18 cellular contexts compared by ENCODE assay signal in the genomic region with DNA sequence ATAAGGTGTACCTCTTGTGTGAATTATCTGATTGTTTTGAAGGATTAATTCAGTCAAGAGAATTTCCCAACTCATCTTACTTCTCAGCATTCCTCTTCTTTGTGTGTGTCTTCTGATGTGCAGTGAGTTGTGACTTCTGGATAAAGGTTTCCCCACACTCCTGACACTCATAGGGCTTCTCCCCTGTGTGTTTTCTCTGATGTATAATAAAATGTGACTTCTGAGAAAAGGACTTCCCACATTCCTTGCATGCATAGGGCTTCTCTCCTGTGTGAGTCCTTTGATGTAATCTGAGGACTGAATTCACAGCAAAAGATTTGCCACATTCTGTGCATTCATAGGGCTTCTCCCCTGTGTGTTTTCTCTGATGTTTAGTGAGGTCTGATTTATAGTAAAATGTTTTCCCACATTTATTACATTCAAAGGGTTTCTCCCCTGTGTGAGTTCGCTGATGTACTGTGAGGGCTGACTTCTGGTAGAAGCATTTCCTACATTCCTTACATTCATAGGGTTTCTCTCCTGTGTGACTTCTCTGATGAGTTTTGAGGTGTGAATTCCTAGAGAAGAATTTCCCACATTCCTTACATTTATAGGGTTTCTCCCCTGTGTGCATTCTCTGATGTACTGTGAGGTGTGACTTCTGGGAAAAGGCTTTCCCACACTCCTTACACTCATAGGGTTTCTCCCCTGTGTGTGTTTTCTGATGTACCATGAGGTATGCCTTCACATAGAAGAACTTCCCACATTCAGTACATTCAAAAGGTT. TPM values are rescaled to one million over a fixed set of nuclear protein-coding genes. Genes with fewer than 3 reads are reported as not detected.
DNase-seq lines count a peak whose midpoint lies in the region; ATAC-seq, FAIRE-seq and TF ChIP-seq lines count a peak whose summit lies in the region.
"Had no signal": no experiment of that assay in that cellular context is flagged by ENCODE, and none has a peak within 500 bp of the region (broad histone marks: within the 10 kb centered on the region; RNA-seq: fewer than 3 reads in every experiment).

No MANE protein-coding gene starts in this region.

- H3K4me3 ChIP-seq in astrocyte (ENCODE audit: insufficient read depth, low read depth, low read length) (no peak overlapping the region), WERI-Rb-1 (ENCODE audit: low read depth, low read length) (no peak overlapping the region), suprapubic skin (no peak overlapping the region)
- H3K4me3 ChIP-seq: BLaER1, HAP-1, K562, PC-9, SK-N-MC had no signal

- 70% methylated on average over 1 of the region's 1 CpG for WGBS in suprapubic skin

- H3K36me3 Mint-ChIP-seq in HFFc6 (ENCODE audit: low read depth), result peaks cover 70% of the 10 kb centered on the region
- peaks cover 53% of the 10 kb centered on the region for H3K36me3 Mint-ChIP-seq in astrocyte (ENCODE audit: low read depth, unreplicated experiment)

- peaks cover 17% of the 10 kb centered on the region for H3K9me3 ChIP-seq in astrocyte (ENCODE audit: insufficient read depth, low read depth, low read length)
- H3K9me3 ChIP-seq in WERI-Rb-1 (ENCODE audit: severe bottlenecking), result no peaks in the 10 kb centered on the region
- H3K9me3 ChIP-seq in suprapubic skin, result no peaks in the 10 kb centered on the region

- no peak for ATAC-seq in HG02798 (IDR thresholded peaks at IDR 0.05; ENCODE audit: poor library complexity, unreplicated experiment)
- ATAC-seq: K562 had no signal

- no peak overlapping the region for H3K4me2 ChIP-seq in astrocyte (ENCODE audit: low read length)
- H3K4me2 ChIP-seq: BLaER1, PC-9 had no signal

- H3K4me1 ChIP-seq in astrocyte (ENCODE audit: insufficient read depth, low read length), result no peaks in the 10 kb centered on the region
- no peaks in the 10 kb centered on the region for H3K4me1 ChIP-seq in suprapubic skin
- H3K4me1 ChIP-seq: BLaER1, HAP-1 had no signal

- TF ChIP-seq CTCF in HFFc6 (IDR thresholded peaks at IDR 0.05) (no peak), astrocyte (IDR thresholded peaks at IDR 0.05; ENCODE audit: insufficient read depth, low read depth, low read length) (no peak), WERI-Rb-1 (IDR thresholded peaks at IDR 0.05; ENCODE audit: low read depth, low read length) (no peak), suprapubic skin (IDR thresholded peaks at IDR 0.05) (no peak)

- H3K36me3 ChIP-seq in astrocyte (ENCODE audit: insufficient read depth, low read length) (peaks cover 32% of the 10 kb centered on the region), WERI-Rb-1 (peaks cover 2% of the 10 kb centered on the region; the same call in 1 of the 2 replicates), suprapubic skin (peaks cover 70% of the 10 kb centered on the region)
- H3K36me3 ChIP-seq: HAP-1 had no signal

- H3K79me2 ChIP-seq in astrocyte (ENCODE audit: insufficient read depth, low read length), result no peaks in the 10 kb centered on the region

- TF ChIP-seq EP300 in suprapubic skin (IDR thresholded peaks at IDR 0.05), result no peak

- no peak overlapping the region for H3K9ac ChIP-seq in astrocyte (ENCODE audit: low read length)
- H3K9ac ChIP-seq: BLaER1 had no signal

- no peaks in the 10 kb centered on the region for H4K20me1 ChIP-seq in astrocyte (ENCODE audit: insufficient read depth, low read length)
- H4K20me1 ChIP-seq: BLaER1 had no signal

- H3K9me3 Mint-ChIP-seq in HFFc6 (peaks cover 16% of the 10 kb centered on the region), astrocyte (ENCODE audit: unreplicated experiment) (peaks cover 31% of the 10 kb centered on the region)

- DNase-seq in HFFc6 (no peak), astrocyte (ENCODE audit: low read depth) (no peak), left kidney (ENCODE audit: low read depth, low spot score) (peak; percentile 61), WERI-Rb-1 (no peak), NAMALWA (ENCODE audit: low spot score) (no peak), suprapubic skin (ENCODE audit: low spot score in 2 of 2) (no peak)
- DNase-seq: DMS153, NCI-H1092, NCI-H1694, NCI-H2107, NCI-H226, NCI-H526 had no signal

- no peak overlapping the region for H3K27ac ChIP-seq in astrocyte (ENCODE audit: low read depth, low read length)
- no peak overlapping the region for H3K27ac ChIP-seq in WERI-Rb-1
- H3K27ac ChIP-seq in suprapubic skin, result no peak overlapping the region
- H3K27ac ChIP-seq: BLaER1, PC-9, SK-N-MC had no signal

- H2AFZ ChIP-seq in astrocyte (ENCODE audit: low read depth, low read length), result no peak overlapping the region
- H2AFZ ChIP-seq: PC-9 had no signal

- H3K4me1 Mint-ChIP-seq in HFFc6 (ENCODE audit: low read depth) (peaks cover 12% of the 10 kb centered on the region; the same call in 1 of the 2 replicates), astrocyte (ENCODE audit: low read depth, unreplicated experiment) (no peaks in the 10 kb centered on the region)

- no peak for FAIRE-seq in astrocyte (lab: Jason Lieb, UNC)
- FAIRE-seq: K562 had no signal

- TF ChIP-seq POLR2A in suprapubic skin (IDR thresholded peaks at IDR 0.05), result no peak

- H3K27me3 ChIP-seq in astrocyte (ENCODE audit: insufficient read depth, low read length) (no peaks in the 10 kb centered on the region), WERI-Rb-1 (ENCODE audit: insufficient read depth, low read depth, severe bottlenecking) (no peaks in the 10 kb centered on the region), suprapubic skin (no peaks in the 10 kb centered on the region)
- H3K27me3 ChIP-seq: BLaER1 had no signal

- H3K4me3 Mint-ChIP-seq in HFFc6 (no peak overlapping the region), astrocyte (ENCODE audit: unreplicated experiment) (no peak overlapping the region)

- no peaks in the 10 kb centered on the region; the same call in 1 of the 2 replicates for H3K27me3 Mint-ChIP-seq in HFFc6 (ENCODE audit: insufficient read depth)
- H3K27me3 Mint-ChIP-seq in astrocyte (ENCODE audit: low read depth, unreplicated experiment), result no peaks in the 10 kb centered on the region

- peak overlapping the region; percentile 40 for H3K27ac Mint-ChIP-seq in HFFc6
- peak overlapping the region; percentile 70 for H3K27ac Mint-ChIP-seq in astrocyte (ENCODE audit: unreplicated experiment)

RNA-seq across cellular contexts. Expression of a gene that starts 24.2 kb away (rescaled TPM):
- total RNA-seq in HFFc6 (2021; fragmentation: NEBNext Ultra II Directional; extraction: Animal tissue kit (Norgen Biotek cat#: 25700)), result 1 to 10 TPM; 6.2 to 7.2 (median 6.9) TPM
- 4.8 and 5.3 TPM in 2 replicates for total RNA-seq in astrocyte
- total RNA-seq in suprapubic skin, result 10 to 100 TPM in 1 of 4 donors, 1 to 10 TPM in 3; 5.3 to 14.0 (median 7.2) TPM

RNA-seq across cellular contexts. Expression of a gene that starts 58.2 kb away (rescaled TPM):
- total RNA-seq in HFFc6 (2021; fragmentation: NEBNext Ultra II Directional; extraction: Animal tissue kit (Norgen Biotek cat#: 25700)), result 10 to 100 TPM in 3 of 6 experiments, 1 to 10 TPM in 3; 9.5 to 12.7 (median 10.2) TPM
- 8.4 and 11.6 TPM in 2 replicates for total RNA-seq in astrocyte
- 10 to 100 TPM; 17.5 to 45.8 (median 24.8) TPM for total RNA-seq in suprapubic skin
